8 cellular contexts compared by ENCODE assay signal in genomic region chr6:111997078-111997862, GRCh38. TPM values are rescaled to one million over a fixed set of nuclear protein-coding genes. Genes with fewer than 3 reads are reported as not detected.
A peak's percentile ranks its signal among the peaks of the same experiment; 100 is the strongest.
DNase-seq lines count a peak whose midpoint lies in the region; ATAC-seq and TF ChIP-seq lines count a peak whose summit lies in the region.

No MANE protein-coding gene starts in this region.

- H3K27ac ChIP-seq in HEK293 (ENCODE audit: extremely low read depth, low read depth, low read length) (no peak overlapping the region), adrenal gland (peak overlapping the region in 1 of 5 donors; percentile 39), right cardiac atrium (ENCODE audit: low read length) (peak overlapping the region; percentile 28)

- POLR2A ChIA-PET in HEK293 (lab: Yijun Ruan, JAX) = no interaction called here

- H3K4me1 Mint-ChIP-seq in T-helper 17 cell = peaks cover 33% of the 10 kb centered on the region

- TF ChIP-seq POLR2A in adrenal gland (IDR thresholded peaks at IDR 0.05) = no peak

- DNase-seq in EH (ENCODE audit: low read depth) (peak; percentile 83), NCI-H1694 treated with DMSO at 0.1 percent for 48 hours (lab: John Stamatoyannopoulos, UW) (peak; percentile 85), T-helper 17 cell (peak; percentile 67 to 68 (median 68)), adrenal gland (peak; percentile 72 to 90 (median 80)), right cardiac atrium (peak; percentile 85 to 91 (median 91)), sciatic nerve (ENCODE audit: low spot score) (peak; percentile 90), GF-D8 (lab: John Stamatoyannopoulos, UW) (no peak)

- H3K9me3 ChIP-seq in HEK293 (ENCODE audit: control insufficient read depth, insufficient read depth, low read depth, low read length) (no peaks in the 10 kb centered on the region), T-helper 17 cell (ENCODE audit: control insufficient read depth, low read length, poor library complexity, severe bottlenecking) (no peaks in the 10 kb centered on the region), adrenal gland (replicated peaks in 1 of 3) (no peaks in the 10 kb centered on the region), right cardiac atrium (ENCODE audit: control insufficient read depth, low read length) (no peaks in the 10 kb centered on the region)

- 17 to 28% (median 21%) methylated on average over 21 to 24 of the region's 24 CpGs for WGBS in adrenal gland, 4 donors
- WGBS in right cardiac atrium = 19% methylated on average over 24 of the region's 24 CpGs

- no peak overlapping the region for H3K4me3 ChIP-seq in HEK293 (ENCODE audit: low read depth, low read length)
- H3K4me3 ChIP-seq in adrenal gland = no peak overlapping the region
- no peak overlapping the region for H3K4me3 ChIP-seq in right cardiac atrium (ENCODE audit: low read length)

- CTCF ChIA-PET in HEK293 (lab: Yijun Ruan, JAX) = interaction anchor here (0.5 to 2.9 kb wide), 29 partner anchors 9 to 1517 kb away, joined by 3 to 23 read pairs (median 4); no protein-coding TSS in a partner anchor

- ATAC-seq in T-helper 17 cell (peak; percentile 77), right cardiac atrium (peak; percentile 93), sciatic nerve (peak; percentile 94)

- H3K36me3 Mint-ChIP-seq in T-helper 17 cell (ENCODE audit: low read depth) = no peaks in the 10 kb centered on the region

- H3K27me3 Mint-ChIP-seq in T-helper 17 cell = no peaks in the 10 kb centered on the region

- H3K4me1 ChIP-seq in HEK293 (ENCODE audit: control insufficient read depth, insufficient read depth, low read length) (no peaks in the 10 kb centered on the region), adrenal gland (replicated peaks in 1 of 2) (peaks cover 0 to 6% of the 10 kb centered on the region in 2 donors), right cardiac atrium (ENCODE audit: control insufficient read depth, insufficient read depth, low read length) (no peaks in the 10 kb centered on the region)

- intact Hi-C loops in adrenal gland (cut with DNase I) = loop anchor here (5.0 kb wide), 1 partner anchor 285 kb away; no protein-coding TSS in a partner anchor
- intact Hi-C loops in right cardiac atrium (cut with DNase I) = loop anchor here in 3 of 4 donors (2.0 to 5.0 kb wide), 3 partner anchors 125 to 290 kb away; partner anchors contain the start of gene FYN (in 1 of the 3)
- intact Hi-C loops in sciatic nerve (cut with DNase I) = loop anchor here (5.0 to 10.0 kb wide), 2 partner anchors 45 to 122 kb away; partner anchors contain the start of gene FYN

- TF ChIP-seq CTCF in HEK293 (tag by site-specific recombination; IDR thresholded peaks at IDR 0.05) (peak; percentile 83), adrenal gland (IDR thresholded peaks at IDR 0.05) (peak; percentile 76 to 93 (median 89))

- no peaks in the 10 kb centered on the region for H3K36me3 ChIP-seq in HEK293 (ENCODE audit: control insufficient read depth in 2 of 2, insufficient read depth in 1 of 2, low read length in 2 of 2)
- no peaks in the 10 kb centered on the region for H3K36me3 ChIP-seq in adrenal gland (replicated peaks in 1 of 2)

- H3K27me3 ChIP-seq in adrenal gland = no peaks in the 10 kb centered on the region
- H3K27me3 ChIP-seq in right cardiac atrium (ENCODE audit: control insufficient read depth, insufficient read depth) = no peaks in the 10 kb centered on the region

- peak overlapping the region; percentile 79 for H3K27ac Mint-ChIP-seq in T-helper 17 cell

- H3K4me3 Mint-ChIP-seq in T-helper 17 cell = peak overlapping the region; percentile 78

TF ChIP-seq in HEK293, 187 proteins besides CTCF, POLR2A, EP300 and RAD21:
- peak; percentile 60; the same call in 1 of the 2 replicates for TF ChIP-seq ZNF501 (tag by site-specific recombination; IDR thresholded peaks at IDR 0.05)
- no peak for TF ChIP-seq ZNF394 (tag by site-specific recombination; IDR thresholded peaks at IDR 0.05; ENCODE audit: borderline replicate concordance)
- TF ChIP-seq ZNF548 (tag by site-specific recombination; IDR thresholded peaks at IDR 0.05) = no peak
- 0 out of 2 replicates have a peak, but pooled peaks have one; percentile 9 for TF ChIP-seq KLF9 (tag by site-specific recombination; IDR thresholded peaks at IDR 0.05; ENCODE audit: low read depth)
- no peak for TF ChIP-seq ZNF223 (tag by site-specific recombination; IDR thresholded peaks at IDR 0.05)
- 0 out of 2 replicates have a peak, but pooled peaks have one; percentile 14 for TF ChIP-seq ZFP69B (tag by site-specific recombination; IDR thresholded peaks at IDR 0.05)
- TF ChIP-seq ZNF366 (tag by site-specific recombination; conservative IDR thresholded peaks at IDR 0.05) = peak; percentile 26; the same call in 1 of the 2 replicates
- peak; percentile 63 for TF ChIP-seq IKZF3 (tag by site-specific recombination; IDR thresholded peaks at IDR 0.05)
- TF ChIP-seq ZNF677 (tag by site-specific recombination; IDR thresholded peaks at IDR 0.05) = no peak
- peak; percentile 44 for TF ChIP-seq ZBTB17 (tag by site-specific recombination; IDR thresholded peaks at IDR 0.05)
- TF ChIP-seq ZNF529 (tag by site-specific recombination; IDR thresholded peaks at IDR 0.05; ENCODE audit: insufficient replicate concordance) = no peak
- TF ChIP-seq ZFP37 (tag by site-specific recombination; IDR thresholded peaks at IDR 0.05) = peak; percentile 76; the same call in 1 of the 2 replicates
- TF ChIP-seq ZNF654 (tag by site-specific recombination; IDR thresholded peaks at IDR 0.05; ENCODE audit: low read depth) = peak; percentile 88
- TF ChIP-seq ZSCAN30 (tag by site-specific recombination; IDR thresholded peaks at IDR 0.05) = peak; percentile 67; the same call in 1 of the 2 replicates
- TF ChIP-seq ZNF24 (tag by site-specific recombination; IDR thresholded peaks at IDR 0.05) = peak; percentile 72; the same call in 1 of the 2 replicates
- TF ChIP-seq ZEB2 (tag by site-specific recombination; IDR thresholded peaks at IDR 0.05) = 0 out of 2 replicates have a peak, but pooled peaks have one; percentile 50
- TF ChIP-seq SP7 (tag by site-specific recombination; IDR thresholded peaks at IDR 0.05) = peak; percentile 38; the same call in 1 of the 2 replicates
- TF ChIP-seq ZNF2 (tag by site-specific recombination; IDR thresholded peaks at IDR 0.05) = peak; percentile 98
- 0 out of 2 replicates have a peak, but pooled peaks have one; percentile 29 for TF ChIP-seq ZNF561 (tag by site-specific recombination; IDR thresholded peaks at IDR 0.05; ENCODE audit: borderline replicate concordance)
- no peak for TF ChIP-seq ZNF302 (tag by site-specific recombination; IDR thresholded peaks at IDR 0.05; ENCODE audit: low read depth)
- TF ChIP-seq TRIM28 (IDR thresholded peaks at IDR 0.05; ENCODE audit: borderline replicate concordance, low read length) = peak; percentile 68; the same call in 1 of the 2 replicates
- peak; percentile 50 for TF ChIP-seq ZNF335 (tag by site-specific recombination; conservative IDR thresholded peaks at IDR 0.05)
- TF ChIP-seq ZBTB44 (tag by site-specific recombination; IDR thresholded peaks at IDR 0.05) = peak; percentile 68; the same call in 1 of the 2 replicates
- peak; percentile 70; the same call in 1 of the 2 replicates for TF ChIP-seq ZNF660 (tag by site-specific recombination; IDR thresholded peaks at IDR 0.05)
- peak; percentile 82 for TF ChIP-seq ZNF341 (tag by site-specific recombination; IDR thresholded peaks at IDR 0.05; ENCODE audit: low read depth)

RNA-seq across cellular contexts. Expression of gene CCN6, which starts 56.6 kb away (rescaled TPM):
- total RNA-seq in T-helper 17 cell (not detected), adrenal gland (not detected), right cardiac atrium (not detected), sciatic nerve (0.18 TPM)
- polyA plus RNA-seq in adrenal gland (not detected), right cardiac atrium (not detected)
